ENCODE assay signal across 9 cellular contexts in the genomic region with DNA sequence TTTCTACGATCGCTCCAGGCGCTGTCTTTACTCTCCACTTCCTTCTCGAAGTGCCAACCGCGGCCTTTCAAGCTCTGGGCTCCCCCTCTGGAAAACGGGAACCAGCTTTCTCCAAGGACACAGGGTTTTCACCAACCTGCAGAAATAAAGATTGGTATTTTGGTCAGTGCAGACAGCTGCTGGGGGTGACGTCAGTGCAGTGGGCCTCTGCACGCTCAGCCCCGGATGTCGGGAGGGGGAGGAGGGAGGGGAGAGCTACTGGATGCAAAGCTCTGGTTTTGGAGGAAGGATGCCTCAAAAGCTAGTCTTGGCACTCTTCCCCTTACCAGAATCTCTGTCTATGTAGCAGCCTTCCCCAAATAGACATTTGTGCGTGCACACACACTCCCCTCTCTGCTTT. TPM values are rescaled to one million over a fixed set of nuclear protein-coding genes. Genes with fewer than 3 reads are reported as not detected.
DNase-seq lines count a peak whose midpoint lies in the region; ATAC-seq, FAIRE-seq and TF ChIP-seq lines count a peak whose summit lies in the region.
"Had no signal": no experiment of that assay in that cellular context is flagged by ENCODE, and none has a peak within 500 bp of the region (broad histone marks: within the 10 kb centered on the region; RNA-seq: fewer than 3 reads in every experiment).

No MANE protein-coding gene starts in this region.

- TF ChIP-seq CTCF in AG09319 (IDR thresholded peaks at IDR 0.05; ENCODE audit: low read depth, low read length), result no peak
- no peak for TF ChIP-seq CTCF in OCI-LY7 (conservative IDR thresholded peaks at IDR 0.05; ENCODE audit: low read length)
- no peak for TF ChIP-seq CTCF in body of pancreas (IDR thresholded peaks at IDR 0.05)
- no peak for TF ChIP-seq CTCF in neural progenitor cell (IDR thresholded peaks at IDR 0.05)

- peak; percentile 69 for ATAC-seq in HG02943 (IDR thresholded peaks at IDR 0.05; ENCODE audit: low read depth, unreplicated experiment)
- ATAC-seq in body of pancreas, result peak; percentile 21

- CTCF ChIA-PET in OCI-LY7 (lab: Charles Lee; ENCODE audit: unreplicated experiment), result interaction anchor here (0.7 kb wide), 1 partner anchor 152 kb away, joined by 4 read pairs; no protein-coding TSS in a partner anchor

- intact Hi-C loops in OCI-LY7 (cut with micrococcal nuclease; ENCODE audit: unreplicated experiment), result loop anchor here (1.0 to 2.0 kb wide), 6 partner anchors 18 to 303 kb away; a partner anchor contains a TSS
- intact Hi-C loops in body of pancreas (cut with DNase I), result no loop called here

- H2AFZ ChIP-seq in OCI-LY7 (ENCODE audit: low read length), result no peak overlapping the region
- H2AFZ ChIP-seq in neural progenitor cell (replicated peaks), result no peak overlapping the region

- no peaks in the 10 kb centered on the region; the same call in 1 of the 2 replicates for H3K36me3 ChIP-seq in OCI-LY7 (ENCODE audit: insufficient read depth, low read length)
- no peaks in the 10 kb centered on the region for H3K36me3 ChIP-seq in body of pancreas (replicated peaks in 1 of 2; ENCODE audit: insufficient read depth in 1 of 2, low read depth in 2 of 2)
- no peaks in the 10 kb centered on the region for H3K36me3 ChIP-seq in neural progenitor cell

- no peaks in the 10 kb centered on the region for H3K36me3 Mint-ChIP-seq in neural progenitor cell

- no peaks in the 10 kb centered on the region for H3K9me2 ChIP-seq in OCI-LY7 (ENCODE audit: insufficient read depth, low read length)

- H3K9me3 Mint-ChIP-seq in neural progenitor cell, result no peaks in the 10 kb centered on the region

- BruUV-seq in OCI-LY7 (replicated peaks; lab: Mats Ljungman, UMichigan), result no TSS peak

- DNase-seq in AG09319 (ENCODE audit: extremely low read depth, low read depth) (peak; percentile 41), GM18507 (ENCODE audit: extremely low spot score, insufficient read length, low read depth) (peak; percentile 30), OCI-LY7 (ENCODE audit: low spot score) (peak; percentile 92), body of pancreas (peak in 3 of 4 donors; percentile 22 to 33 (median 23)), neural progenitor cell (ENCODE audit: low spot score) (peak; percentile 34), HT-29 (ENCODE audit: low spot score) (no peak)
- no peak for DNase-seq in stimulated activated naive CD4-positive, alpha-beta T cell treated with Interleukin-2 at 50 U/mL for 16 hours (lab: John Stamatoyannopoulos, UW)

- H3K9me3 ChIP-seq in OCI-LY7 (ENCODE audit: low read length) (no peaks in the 10 kb centered on the region), body of pancreas (no peaks in the 10 kb centered on the region), neural progenitor cell (ENCODE audit: low read depth) (no peaks in the 10 kb centered on the region)

- no peaks in the 10 kb centered on the region for H3F3A ChIP-seq in neural progenitor cell (ENCODE audit: low read depth)

- H3K79me2 ChIP-seq in OCI-LY7 (ENCODE audit: insufficient read depth, low read depth, low read length) (no peaks in the 10 kb centered on the region), neural progenitor cell (ENCODE audit: low read depth) (no peaks in the 10 kb centered on the region)

- POLR2A ChIA-PET in OCI-LY7 (lab: Charles Lee), result interaction anchor here (0.6 to 2.4 kb wide), 11 partner anchors 9 to 159 kb away, joined by 3 to 7 read pairs (median 4); no protein-coding TSS in a partner anchor

- peaks cover 11% of the 10 kb centered on the region for H3K27me3 Mint-ChIP-seq in neural progenitor cell (ENCODE audit: insufficient read depth, low read depth)

- no peaks in the 10 kb centered on the region for H4K20me1 ChIP-seq in OCI-LY7 (ENCODE audit: insufficient read depth, low read length)
- no peaks in the 10 kb centered on the region for H4K20me1 ChIP-seq in neural progenitor cell (ENCODE audit: low read depth)

- TF ChIP-seq POLR2A in body of pancreas (IDR thresholded peaks at IDR 0.05), result no peak

- H3K27ac ChIP-seq in OCI-LY7 (ENCODE audit: low read depth, low read length, poor library complexity, severe bottlenecking) (peak overlapping the region; percentile 91), body of pancreas (no peak overlapping the region), neural progenitor cell (no peak overlapping the region)

- H3K9ac ChIP-seq in neural progenitor cell, result no peak overlapping the region

- no peaks in the 10 kb centered on the region for H3K27me3 ChIP-seq in body of pancreas
- no peaks in the 10 kb centered on the region for H3K27me3 ChIP-seq in neural progenitor cell

- H3K4me2 ChIP-seq in OCI-LY7 (ENCODE audit: low read length) (peak overlapping the region; percentile 73), neural progenitor cell (no peak overlapping the region)

- H3K4me3 ChIP-seq in OCI-LY7 (ENCODE audit: low read depth, low read length, poor library complexity, severe bottlenecking) (peak overlapping the region; percentile 54), body of pancreas (no peak overlapping the region), neural progenitor cell (no peak overlapping the region)

- FAIRE-seq in GM18507 (lab: Jason Lieb, UNC), result peak; percentile 84

- 17 to 19% methylated on average over 12 of the region's 12 CpGs for WGBS in body of pancreas, 2 donors

- H3K27ac Mint-ChIP-seq in neural progenitor cell, result no peak overlapping the region

- H3K4me1 ChIP-seq in OCI-LY7 (ENCODE audit: insufficient read depth, low read length, poor library complexity, severe bottlenecking), result peaks cover 80% of the 10 kb centered on the region
- no peaks in the 10 kb centered on the region for H3K4me1 ChIP-seq in body of pancreas
- no peaks in the 10 kb centered on the region for H3K4me1 ChIP-seq in neural progenitor cell

- peaks cover 40% of the 10 kb centered on the region for H3K4me1 Mint-ChIP-seq in neural progenitor cell

- H3K4me3 Mint-ChIP-seq in neural progenitor cell, result no peak overlapping the region

RNA-seq across cellular contexts. Expression of a gene that starts 19.9 kb away (rescaled TPM):
- 16.5 and 19.8 TPM in 2 replicates for total RNA-seq in OCI-LY7 (2014; rRNA removed; shearing (Covaris generic))
- total RNA-seq in OCI-LY7 (2022), result 17.8 and 23.7 TPM in 2 replicates
- total RNA-seq in body of pancreas, result not detected
- total RNA-seq in neural progenitor cell (ENCODE audit: low replicate concordance), result 0.06 TPM in 1 of 2 replicates, not detected in the other
- total RNA-seq in HT-29 (2014; rRNA removed; shearing (Covaris generic)), result not detected in 2 replicates
- total RNA-seq: epithelial cell of proximal tubule had no signal

RNA-seq across cellular contexts. Expression of a gene that starts 49.4 kb away (rescaled TPM):
- total RNA-seq in OCI-LY7 (2014; rRNA removed; shearing (Covaris generic)), result 22.4 and 34.0 TPM in 2 replicates
- total RNA-seq in OCI-LY7 (2022) (29.8 and 32.4 TPM in 2 replicates), body of pancreas (10 to 100 TPM; 12.7 to 35.3 TPM), neural progenitor cell (ENCODE audit: low replicate concordance) (20.7 and 27.2 TPM in 2 replicates)
- 10.0 and 13.1 TPM in 2 replicates for total RNA-seq in HT-29 (2014; rRNA removed; shearing (Covaris generic))

Comparison
In these comparisons a context has a peak if more than half of its experiments do, and no peak if none do; other contexts are left out.
1. DNase-seq: peak in AG09319 (single experiment), GM18507 (single experiment), OCI-LY7 (single experiment), body of pancreas (3 of 4) and neural progenitor cell (single experiment); none in HT-29 (single experiment) and stimulated activated naive CD4-positive, alpha-beta T cell treated with Interleukin-2 at 50 U/mL for 16 hours (single experiment).
2. RNA of a gene that starts 19.9 kb away (total RNA-seq): 16.5 to 23.7 TPM in OCI-LY7; not detected in body of pancreas, 0.06 TPM in neural progenitor cell and not detected in HT-29; every median in the first group is over 10 times any median in the second.